22 cellular contexts compared by ENCODE assay signal in genomic region chr14:88749139-88749538, GRCh38. TPM values are rescaled to one million over a fixed set of nuclear protein-coding genes. Genes with fewer than 3 reads are reported as not detected.
DNase-seq lines count a peak whose midpoint lies in the region; ATAC-seq, FAIRE-seq and TF ChIP-seq lines count a peak whose summit lies in the region.
"Had no signal": no experiment of that assay in that cellular context is flagged by ENCODE, and none has a peak within 500 bp of the region (broad histone marks: within the 10 kb centered on the region; RNA-seq: fewer than 3 reads in every experiment).

No MANE protein-coding gene starts in this region.

- no peaks in the 10 kb centered on the region for H3K27me3 ChIP-seq in KMS-11 (ENCODE audit: insufficient read depth, low read depth)
- no peaks in the 10 kb centered on the region for H3K27me3 ChIP-seq in RWPE2 (ENCODE audit: insufficient read depth, poor library complexity, severe bottlenecking)

- CTCF ChIA-PET in A549 (lab: Yijun Ruan, JAX) = interaction anchor here (0.6 kb wide), 1 partner anchor 580 kb away, joined by 4 read pairs; no protein-coding TSS in a partner anchor

- H4K20me1 ChIP-seq in KMS-11 (ENCODE audit: insufficient read depth) = no peaks in the 10 kb centered on the region

- no peak for TF ChIP-seq CTCF in A549 (IDR thresholded peaks at IDR 0.05)
- TF ChIP-seq CTCF in KMS-11 (conservative IDR thresholded peaks at IDR 0.05; ENCODE audit: low read depth, low read length) = no peak
- no peak for TF ChIP-seq CTCF in RWPE2 (IDR thresholded peaks at IDR 0.05; ENCODE audit: poor library complexity, severe bottlenecking)
- no peak for TF ChIP-seq CTCF in fibroblast of villous mesenchyme (IDR thresholded peaks at IDR 0.05; ENCODE audit: insufficient read depth, low read depth, low read length)

- peak overlapping the region; percentile 15; the same call in 1 of the 2 replicates for H3K9ac ChIP-seq in KMS-11
- H3K9ac ChIP-seq: GM23248 had no signal

- 3% methylated on average over 1 of the region's 1 CpG for WGBS in A549 (ENCODE audit: missing lambda C conversion rate)

- POLR2A ChIA-PET in A549 (lab: Yijun Ruan, JAX) = no interaction called here

- intact Hi-C loops in left colon (cut with DNase I, micrococcal nuclease) = no loop called here

- H2AFZ ChIP-seq in KMS-11 (ENCODE audit: low read depth) = no peak overlapping the region
- H2AFZ ChIP-seq: GM23248 had no signal

- no peak for TF ChIP-seq RAD21 in A549 (conservative IDR thresholded peaks at IDR 0.05 in 1 of 2, IDR thresholded peaks at IDR 0.05 in 1 of 2)

- peak overlapping the region; percentile 54 for H3K4me2 ChIP-seq in A549
- H3K4me2 ChIP-seq in KMS-11 = peak overlapping the region; percentile 68

- DNase-seq in A549 (ENCODE audit: low read depth in 1 of 2, low spot score in 1 of 2) (peak in 1 of 2 experiments; percentile 4), RWPE2 (ENCODE audit: low spot score) (no peak), fibroblast of villous mesenchyme (ENCODE audit: low read depth) (peak; percentile 11), left colon (no peak), NCI-H2171 (lab: John Stamatoyannopoulos, UW) (no peak)
- DNase-seq: Calu3; CD4-positive, alpha-beta T cell; DMS79; GM23248; KG1; NCI-H1417 treated with DMSO at 0.1 percent for 48 hours; NCI-H187 treated with DMSO at 0.1 percent for 48 hours; NCI-H345; NCI-H524 treated with DMSO at 0.1 percent for 48 hours; SHP77 had no signal

- no peak overlapping the region for H3K4me3 ChIP-seq in A549
- H3K4me3 ChIP-seq in KMS-11 (IDR thresholded peaks at IDR 0.05; ENCODE audit: insufficient read depth, low read depth, low read length) = no peak overlapping the region
- no peak overlapping the region for H3K4me3 ChIP-seq in RWPE2 (ENCODE audit: severe bottlenecking)
- H3K4me3 ChIP-seq in fibroblast of villous mesenchyme (ENCODE audit: low read depth, low read length) = no peak overlapping the region
- H3K4me3 ChIP-seq: GM23248, HAP-1, SK-N-MC had no signal

- no peak for FAIRE-seq in A549 (lab: Jason Lieb, UNC)
- FAIRE-seq: A204.1 had no signal

- no peak for TF ChIP-seq EP300 in A549 (IDR thresholded peaks at IDR 0.05)

- ATAC-seq in A549 (no peak), RWPE2 (ENCODE audit: low read depth) (peak; percentile 61), left colon (no peak), GM19328 (IDR thresholded peaks at IDR 0.05; ENCODE audit: unreplicated experiment) (no peak), HG03521 (IDR thresholded peaks at IDR 0.05; ENCODE audit: unreplicated experiment) (no peak)
- ATAC-seq: Panc1 had no signal

- no peaks in the 10 kb centered on the region for H3K9me3 ChIP-seq in A549
- H3K9me3 ChIP-seq in RWPE2 (ENCODE audit: severe bottlenecking) = no peaks in the 10 kb centered on the region
- H3K9me3 ChIP-seq: HAP-1 had no signal

- peaks cover 31% of the 10 kb centered on the region for H3K4me1 ChIP-seq in A549
- peaks cover 24% of the 10 kb centered on the region for H3K4me1 ChIP-seq in KMS-11 (ENCODE audit: low read depth, poor library complexity, severe bottlenecking)
- peaks cover 19% of the 10 kb centered on the region for H3K4me1 ChIP-seq in RWPE2 (ENCODE audit: insufficient read depth, poor library complexity, severe bottlenecking)
- H3K4me1 ChIP-seq: HAP-1 had no signal

- H3K36me3 ChIP-seq in KMS-11 (ENCODE audit: insufficient read depth) (no peaks in the 10 kb centered on the region), RWPE2 (ENCODE audit: low read depth) (no peaks in the 10 kb centered on the region)
- H3K36me3 ChIP-seq: HAP-1 had no signal

- H3K27ac ChIP-seq in A549 (no peak overlapping the region), KMS-11 (peak overlapping the region; percentile 42; the same call in 1 of the 2 replicates), RWPE2 (ENCODE audit: poor library complexity, severe bottlenecking) (peak overlapping the region; percentile 46)
- H3K27ac ChIP-seq: GM23248, SK-N-MC had no signal

- no peaks in the 10 kb centered on the region for H3K79me2 ChIP-seq in KMS-11 (ENCODE audit: insufficient read depth, low read depth)

- no peak for TF ChIP-seq POLR2A in A549 (IDR thresholded peaks at IDR 0.05; ENCODE audit: low read length)

TF ChIP-seq in A549, 52 proteins besides CTCF, POLR2A, EP300 and RAD21:
- TF ChIP-seq TFCP2L1 (CRISPR knock-in tag; IDR thresholded peaks at IDR 0.05) (no peak), ESRRA (IDR thresholded peaks at IDR 0.05; ENCODE audit: borderline replicate concordance, low read length) (no peak), POLR2AphosphoS2 (conservative IDR thresholded peaks at IDR 0.05; ENCODE audit: low read length) (no peak), MAFK (IDR thresholded peaks at IDR 0.05; ENCODE audit: partially characterized antibody) (peak; percentile 88), MAX (IDR thresholded peaks at IDR 0.05) (no peak)
- TF ChIP-seq, protein P1, sequence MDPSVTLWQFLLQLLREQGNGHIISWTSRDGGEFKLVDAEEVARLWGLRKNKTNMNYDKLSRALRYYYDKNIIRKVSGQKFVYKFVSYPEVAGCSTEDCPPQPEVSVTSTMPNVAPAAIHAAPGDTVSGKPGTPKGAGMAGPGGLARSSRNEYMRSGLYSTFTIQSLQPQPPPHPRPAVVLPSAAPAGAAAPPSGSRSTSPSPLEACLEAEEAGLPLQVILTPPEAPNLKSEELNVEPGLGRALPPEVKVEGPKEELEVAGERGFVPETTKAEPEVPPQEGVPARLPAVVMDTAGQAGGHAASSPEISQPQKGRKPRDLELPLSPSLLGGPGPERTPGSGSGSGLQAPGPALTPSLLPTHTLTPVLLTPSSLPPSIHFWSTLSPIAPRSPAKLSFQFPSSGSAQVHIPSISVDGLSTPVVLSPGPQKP (IDR thresholded peaks at IDR 0.05; ENCODE audit: low read depth, low read length) = no peak
- TF ChIP-seq, protein P2, sequence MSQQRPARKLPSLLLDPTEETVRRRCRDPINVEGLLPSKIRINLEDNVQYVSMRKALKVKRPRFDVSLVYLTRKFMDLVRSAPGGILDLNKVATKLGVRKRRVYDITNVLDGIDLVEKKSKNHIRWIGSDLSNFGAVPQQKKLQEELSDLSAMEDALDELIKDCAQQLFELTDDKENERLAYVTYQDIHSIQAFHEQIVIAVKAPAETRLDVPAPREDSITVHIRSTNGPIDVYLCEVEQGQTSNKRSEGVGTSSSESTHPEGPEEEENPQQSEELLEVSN (IDR thresholded peaks at IDR 0.05; ENCODE audit: borderline replicate concordance, low read depth) = no peak

RNA-seq across cellular contexts. Expression of gene EML5, which starts 43.6 kb away (rescaled TPM):
- polyA plus RNA-seq in A549 (2011; rRNA removed) = 0.40 and 0.62 TPM in 2 replicates
- 0.04 and 0.14 TPM in 2 replicates for polyA plus RNA-seq in A549 (2012; cell fraction: cytosol; rRNA removed)
- polyA plus RNA-seq in A549 (2012; cell fraction: nucleus; rRNA removed) = 0.05 and 0.34 TPM in 2 replicates
- polyA plus RNA-seq in A549 (2017; fragmentation: RNase III; extraction: RNeasy Plus Mini Kit Qiagen cat#74134 plus additional on column Dnase treatment) = 0.44 to 0.86 TPM (median 0.54 TPM) in 3 replicates
- polyA minus RNA-seq in A549 (2011; rRNA and poly(A)+ RNA removed) = 0.83 and 0.88 TPM in 2 replicates
- 0.32 and 0.86 TPM in 2 replicates for total RNA-seq in fibroblast of villous mesenchyme
- total RNA-seq in left colon = under 1 TPM; 0.64 to 0.79 TPM

Comparison
In these comparisons a context has a peak if more than half of its experiments do, and no peak if none do; other contexts are left out.
1. H3K27ac ChIP-seq: peak in KMS-11 (single experiment) and RWPE2 (single experiment); none in A549 (0 of 2).